1 cellular context compared by ENCODE assay signal in the genomic region with DNA sequence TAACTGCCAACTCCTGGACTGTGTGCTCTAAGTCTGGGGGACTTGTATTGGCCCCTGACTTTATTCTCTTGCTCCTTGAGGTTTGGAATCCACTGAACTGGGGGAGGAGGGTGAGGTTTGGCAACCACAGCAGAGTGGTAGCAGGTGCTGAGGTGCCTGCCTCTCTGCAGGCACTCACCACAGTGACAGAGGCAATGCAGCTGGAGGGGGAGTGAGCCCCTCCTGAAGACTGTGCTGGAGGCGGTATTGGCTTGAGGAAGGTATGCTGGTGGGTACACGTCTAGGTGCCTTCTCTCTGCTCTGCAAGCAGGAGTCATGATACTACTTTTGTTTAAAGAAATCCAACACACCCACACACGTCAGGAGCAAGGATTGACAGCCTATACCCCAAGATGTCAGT.
TF ChIP-seq lines count a peak whose summit lies in the region.

No MANE protein-coding gene starts in this region.

TF ChIP-seq in IMR-90, 13 proteins besides CTCF, POLR2A, EP300 and RAD21:
- TF ChIP-seq ELK1 (IDR thresholded peaks at IDR 0.05; ENCODE audit: borderline replicate concordance, low read depth, low read length) (no peak), BHLHE40 (IDR thresholded peaks at IDR 0.05; ENCODE audit: low read depth, low read length) (no peak), CHD1 (IDR thresholded peaks at IDR 0.05; ENCODE audit: low read depth, low read length) (no peak)
